In the genomic region with DNA sequence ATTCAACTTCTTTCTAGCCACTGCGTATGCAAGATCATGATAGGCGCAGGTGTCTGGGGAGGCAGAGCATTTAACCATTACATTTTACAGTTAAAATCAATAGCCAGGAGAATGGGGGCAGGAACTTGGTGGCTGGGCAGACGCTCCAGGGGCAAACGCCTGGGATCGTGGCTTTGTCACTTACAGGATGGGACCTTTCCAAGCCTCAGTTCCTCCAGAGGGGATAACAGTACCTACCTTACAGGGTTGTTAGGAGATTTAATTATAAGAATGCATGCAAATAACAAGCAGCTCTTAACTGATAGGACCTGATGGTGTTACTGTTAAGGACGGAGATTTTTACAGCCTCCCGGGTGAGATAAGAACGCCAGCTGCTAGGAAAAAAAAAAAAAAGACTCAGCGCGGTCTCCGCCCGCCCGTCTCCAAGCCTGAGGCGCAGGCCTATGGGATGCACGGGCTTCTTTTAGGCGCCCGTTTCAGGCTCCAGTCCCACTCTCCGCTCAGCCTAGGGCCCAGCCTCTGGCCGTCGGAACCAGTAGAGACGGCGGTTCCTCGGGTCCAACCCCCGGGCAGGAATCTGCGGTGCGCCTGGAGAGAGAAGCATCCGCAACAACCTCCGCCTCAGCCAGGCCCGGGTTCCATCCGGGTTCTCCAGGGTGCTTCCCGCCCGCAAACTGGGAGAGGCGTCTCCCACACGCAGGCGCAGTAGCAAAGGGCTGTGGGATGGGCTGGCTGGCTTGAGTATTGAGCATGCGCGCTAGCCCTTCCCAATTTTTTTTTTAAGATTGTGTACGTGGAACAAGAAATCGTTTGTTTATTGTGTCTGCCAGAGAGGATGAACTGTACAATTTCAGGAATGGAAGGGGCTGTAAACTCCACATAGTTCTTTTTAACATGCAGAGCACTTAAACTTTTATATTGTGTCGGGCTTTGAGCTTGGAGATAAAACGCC, we compare ENCODE assay signal across 8 cellular contexts. TPM values are rescaled to one million over a fixed set of nuclear protein-coding genes. Genes with fewer than 3 reads are reported as not detected.
A peak's percentile ranks its signal among the peaks of the same experiment; 100 is the strongest.
DNase-seq lines count a peak whose midpoint lies in the region; ATAC-seq and TF ChIP-seq lines count a peak whose summit lies in the region.

A gene (minus strand): TSS at position 653 of the 952 bp plus-strand sequence. CDS start 4,564 bp downstream, outside the sequence.

- H3K27me3 Mint-ChIP-seq in activated naive CD4-positive, alpha-beta T cell treated with anti-CD3 and anti-CD28 coated beads, Interleukin-2, amount 50 U/mL, for 24 hours: no peaks in the 10 kb centered on the region

- peak; percentile 94 for DNase-seq in GM10248 (ENCODE audit: extremely low spot score)
- DNase-seq in NCI-H1048 (lab: John Stamatoyannopoulos, UW): peak; percentile 80
- peak; percentile 95 for DNase-seq in SK-N-DZ (ENCODE audit: low spot score)
- DNase-seq in glomerular visceral epithelial cell (ENCODE audit: extremely low spot score): peak; percentile 94
- peak; percentile 57 for DNase-seq in omental fat pad (ENCODE audit: low spot score)
- DNase-seq in testis: peak; percentile 92

- H3K4me3 ChIP-seq in testis: peak within 1 kb of the TSS; percentile 77 to 79

- CTCF ChIA-PET in GM10248 (lab: Yijun Ruan, JAX): interaction anchor here (1.1 to 1.6 kb wide), 3 partner anchors 319 to 378 kb away, joined by 3 to 5 read pairs (median 3); no protein-coding TSS in a partner anchor

- H3K36me3 ChIP-seq in testis (ENCODE audit: low read depth, missing control alignments): no peaks in the 10 kb centered on the region

- 0% methylated on average over 39 to 41 of the region's 41 CpGs for WGBS in testis, 2 donors

- no peak for TF ChIP-seq CTCF in GM10248 (IDR thresholded peaks at IDR 0.05; ENCODE audit: control extremely low read depth, extremely low read depth, low read depth, missing control alignments)
- no peak for TF ChIP-seq CTCF in omental fat pad (IDR thresholded peaks at IDR 0.05)
- TF ChIP-seq CTCF in testis (IDR thresholded peaks at IDR 0.05): no peak

- H3K27me3 ChIP-seq in testis: no peaks in the 10 kb centered on the region

- H3K9me3 Mint-ChIP-seq in activated naive CD4-positive, alpha-beta T cell treated with anti-CD3 and anti-CD28 coated beads, Interleukin-2, amount 50 U/mL, for 24 hours: no peaks in the 10 kb centered on the region

- ATAC-seq in HG02610 (IDR thresholded peaks at IDR 0.05; ENCODE audit: unreplicated experiment) (peak; percentile 84), omental fat pad (ENCODE audit: low FRiP score) (peak; percentile 98)

- H3K9me3 ChIP-seq in testis: no peaks in the 10 kb centered on the region

- TF ChIP-seq POLR2A in testis (IDR thresholded peaks at IDR 0.05): peak; percentile 70

- peaks cover 5% of the 10 kb centered on the region for H3K4me1 ChIP-seq in testis

- POLR2A ChIA-PET in GM10248 (lab: Yijun Ruan, JAX): no interaction called here

- intact Hi-C loops in testis (cut with DNase I; ENCODE audit: low total_unique reads): no loop called here

- H3K27ac Mint-ChIP-seq in activated naive CD4-positive, alpha-beta T cell treated with anti-CD3 and anti-CD28 coated beads, Interleukin-2, amount 50 U/mL, for 24 hours: peak within 1 kb of the TSS; percentile 59

- H3K4me3 Mint-ChIP-seq in activated naive CD4-positive, alpha-beta T cell treated with anti-CD3 and anti-CD28 coated beads, Interleukin-2, amount 50 U/mL, for 24 hours: peak within 1 kb of the TSS; percentile 93

- peaks cover 9% of the 10 kb centered on the region for H3K36me3 Mint-ChIP-seq in activated naive CD4-positive, alpha-beta T cell treated with anti-CD3 and anti-CD28 coated beads, Interleukin-2, amount 50 U/mL, for 24 hours

- H3K27ac ChIP-seq in testis: peak within 1 kb of the TSS; percentile 84 to 88

- peaks cover 19% of the 10 kb centered on the region for H3K4me1 Mint-ChIP-seq in activated naive CD4-positive, alpha-beta T cell treated with anti-CD3 and anti-CD28 coated beads, Interleukin-2, amount 50 U/mL, for 24 hours

RNA-seq across cellular contexts. Expression of the gene that starts here (rescaled TPM):
- 20.6 and 21.3 TPM in 2 replicates for polyA plus RNA-seq in SK-N-DZ (2014; cell fraction: cytosol; rRNA removed)
- polyA plus RNA-seq in SK-N-DZ (2014; cell fraction: nucleus; rRNA removed): 24.8 and 24.9 TPM in 2 replicates
- 1 to 10 TPM in 3 of 4 donors, under 1 TPM in 1; 0.84 to 5.7 (median 2.5) TPM for total RNA-seq in omental fat pad
- 10 to 100 TPM; 10.6 to 11.1 TPM for total RNA-seq in testis
- polyA plus RNA-seq in testis (ENCODE audit: insufficient read depth, low read depth, low replicate concordance): 5.5 TPM

Comparison
In these comparisons a context has a peak if more than half of its experiments do, and no peak if none do; other contexts are left out.
1. Peak in every context shown above with its lines: DNase-seq, ATAC-seq, H3K4me3 ChIP-seq and H3K27ac ChIP-seq.